8 cellular contexts compared by ENCODE assay signal in the genomic region with DNA sequence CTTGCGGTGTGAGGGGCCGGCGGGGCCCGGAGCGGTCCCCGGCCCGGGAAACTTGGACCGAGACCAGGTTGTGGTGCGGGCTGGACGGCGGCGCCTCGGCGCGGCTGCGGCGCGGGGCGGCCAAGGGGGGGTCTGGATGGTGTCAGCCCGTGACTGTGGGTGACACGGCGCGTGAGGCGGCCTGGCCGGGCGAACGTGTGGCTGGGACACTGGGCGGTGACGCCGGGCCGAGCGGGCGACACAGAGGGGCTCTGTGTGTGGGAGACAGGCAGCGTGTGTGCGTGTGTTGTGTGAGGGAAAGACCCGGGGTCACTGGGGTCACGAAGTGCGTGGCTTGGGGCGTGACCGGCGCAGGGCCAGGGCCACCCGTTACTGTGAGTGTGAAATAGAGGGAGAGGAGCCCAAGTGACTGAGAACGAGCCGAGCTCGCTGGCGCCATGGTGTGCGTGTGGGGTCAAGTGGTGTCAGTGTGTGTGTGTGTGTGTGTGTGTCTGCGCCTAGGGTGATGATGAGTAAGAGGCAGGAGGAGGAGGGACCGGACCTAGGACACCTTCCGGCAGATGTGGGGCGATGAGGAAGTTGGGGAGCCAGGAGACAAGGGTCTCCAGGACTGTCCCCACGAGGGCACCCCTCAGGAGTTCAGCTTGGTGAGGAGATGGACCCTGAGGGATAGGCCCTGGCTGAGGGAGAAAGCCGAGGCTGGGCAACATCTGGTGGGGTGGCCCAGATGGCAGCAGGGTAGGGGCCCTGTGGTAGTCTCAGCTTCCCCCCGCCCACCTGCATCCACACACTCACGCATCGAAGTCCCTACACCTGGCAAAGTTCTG. TPM values are rescaled to one million over a fixed set of nuclear protein-coding genes. Genes with fewer than 3 reads are reported as not detected.
A peak's percentile ranks its signal among the peaks of the same experiment; 100 is the strongest.
DNase-seq lines count a peak whose midpoint lies in the region; ATAC-seq, FAIRE-seq and TF ChIP-seq lines count a peak whose summit lies in the region.

No MANE protein-coding gene starts in this region.

- H3K9me3 ChIP-seq in MM.1S (replicated peaks; ENCODE audit: insufficient read depth, low read length) (no peaks in the 10 kb centered on the region), WERI-Rb-1 (ENCODE audit: severe bottlenecking) (no peaks in the 10 kb centered on the region), mammary epithelial cell (replicated peaks; ENCODE audit: insufficient read depth, low read length) (no peaks in the 10 kb centered on the region), kidney (ENCODE audit: control insufficient read depth in 1 of 2, low read length in 2 of 2) (no peaks in the 10 kb centered on the region)

- H3K9ac ChIP-seq in MM.1S (ENCODE audit: low read length) (peak overlapping the region; percentile 98), mammary epithelial cell (ENCODE audit: insufficient read depth, low read length) (peak overlapping the region; percentile 93), kidney (ENCODE audit: low read length in 2 of 2) (peak overlapping the region; percentile 55 to 63)

- peak; percentile 17 for ATAC-seq in GM21723 (IDR thresholded peaks at IDR 0.05; ENCODE audit: unreplicated experiment)

- intact Hi-C loops in mammary epithelial cell (cut with micrococcal nuclease), result loop anchor here (1.0 kb wide), 2 partner anchors 26 to 284 kb away; no protein-coding TSS in a partner anchor
- intact Hi-C loops in kidney (cut with DNase I), result no loop called here

- DNase-seq in DMS53 treated with DMSO at 0.1 percent for 48 hours (lab: John Stamatoyannopoulos, UW; ENCODE audit: unreplicated experiment) (peak; percentile 67), MM.1S (peak; percentile 67), WERI-Rb-1 (peak; percentile 44), mammary epithelial cell (peak; percentile 81), kidney (peak; percentile 88), OCI-M2 (lab: John Stamatoyannopoulos, UW; ENCODE audit: unreplicated experiment) (no peak)
- DNase-seq in stimulated activated CD4-positive, alpha-beta T cell treated with anti-CD3 and anti-CD28 coated beads, Interleukin-15, amount 100 ng/mL, for 24 hours, result peak; percentile 75

- peaks cover 6% of the 10 kb centered on the region; the same call in 1 of the 2 replicates for H4K20me1 ChIP-seq in MM.1S (ENCODE audit: insufficient read depth, low read length)
- H4K20me1 ChIP-seq in mammary epithelial cell (ENCODE audit: insufficient read depth, low read length), result no peaks in the 10 kb centered on the region

- no TSS peak for BruUV-seq in mammary epithelial cell (replicated peaks; lab: Mats Ljungman, UMichigan)

- peaks cover 9% of the 10 kb centered on the region; the same call in 1 of the 2 replicates for H3F3A ChIP-seq in MM.1S (ENCODE audit: insufficient read depth, low read length)

- no peaks in the 10 kb centered on the region for H3K9me2 ChIP-seq in MM.1S (replicated peaks; ENCODE audit: insufficient read depth, low read length)

- TF ChIP-seq CTCF in MM.1S (IDR thresholded peaks at IDR 0.05; ENCODE audit: low read length), result no peak
- no peak for TF ChIP-seq CTCF in WERI-Rb-1 (IDR thresholded peaks at IDR 0.05; ENCODE audit: low read depth, low read length)
- TF ChIP-seq CTCF in mammary epithelial cell (conservative IDR thresholded peaks at IDR 0.05 in 1 of 2, IDR thresholded peaks at IDR 0.05 in 1 of 2; ENCODE audit: extremely low read depth in 1 of 2, insufficient read depth in 1 of 2, low read depth in 1 of 2, low read length in 2 of 2), result no peak
- TF ChIP-seq CTCF in kidney (IDR thresholded peaks at IDR 0.05; ENCODE audit: borderline replicate concordance, extremely low read depth, insufficient read depth), result no peak

- no peak for FAIRE-seq in kidney (lab: Jason Lieb, UNC)

- CTCF ChIA-PET in mammary epithelial cell (lab: Charles Lee; ENCODE audit: low non-redundant PET), result no interaction called here

- H3K36me3 ChIP-seq in MM.1S (replicated peaks; ENCODE audit: insufficient read depth, low read length), result no peaks in the 10 kb centered on the region
- H3K36me3 ChIP-seq in WERI-Rb-1, result peaks cover 17% of the 10 kb centered on the region
- H3K36me3 ChIP-seq in mammary epithelial cell (ENCODE audit: insufficient read depth, low read length), result no peaks in the 10 kb centered on the region
- H3K36me3 ChIP-seq in kidney (ENCODE audit: control insufficient read depth in 1 of 2, insufficient read depth in 2 of 2, low read length in 2 of 2), result no peaks in the 10 kb centered on the region

- dilution Hi-C loops in mammary epithelial cell (cut with HindIII; ENCODE audit: low sequenced_read_pairs), result no loop called here

- H3K4me2 ChIP-seq in MM.1S (ENCODE audit: low read depth, low read length) (peak overlapping the region; percentile 88), mammary epithelial cell (ENCODE audit: insufficient read depth, low read depth, low read length) (peak overlapping the region; percentile 89)

- 3% methylated on average over 18 of the region's 56 CpGs for WGBS in mammary epithelial cell (ENCODE audit: low coverage, missing lambda C conversion rate)

- H3K27me3 ChIP-seq in MM.1S (replicated peaks; ENCODE audit: insufficient read depth, low read length), result no peaks in the 10 kb centered on the region
- no peaks in the 10 kb centered on the region for H3K27me3 ChIP-seq in WERI-Rb-1 (ENCODE audit: insufficient read depth, low read depth, severe bottlenecking)
- no peaks in the 10 kb centered on the region for H3K27me3 ChIP-seq in mammary epithelial cell (ENCODE audit: insufficient read depth, low read length)

- H3K4me1 ChIP-seq in MM.1S (ENCODE audit: low read length) (peaks cover 39% of the 10 kb centered on the region), mammary epithelial cell (ENCODE audit: insufficient read depth, low read length) (peaks cover 8% of the 10 kb centered on the region), kidney (ENCODE audit: control insufficient read depth in 1 of 2, insufficient read depth in 1 of 2, low read depth in 1 of 2, low read length in 2 of 2) (peaks cover 0 to 10% of the 10 kb centered on the region in 2 donors)

- H3K4me3 ChIP-seq in MM.1S (ENCODE audit: low read length) (peak overlapping the region; percentile 92), WERI-Rb-1 (ENCODE audit: low read depth, low read length) (peak overlapping the region; percentile 76), mammary epithelial cell (replicated peaks in 1 of 3; ENCODE audit: insufficient read depth in 1 of 3, low read depth in 2 of 3, low read length in 3 of 3) (peak overlapping the region; percentile 57 to 99 (median 86)), kidney (ENCODE audit: low read length in 2 of 2) (peak overlapping the region; percentile 59 to 65)

- peak overlapping the region; percentile 28; the same call in 1 of the 2 replicates for H2AFZ ChIP-seq in MM.1S (ENCODE audit: low read length)
- peak overlapping the region; percentile 68 for H2AFZ ChIP-seq in mammary epithelial cell (ENCODE audit: low read depth, low read length)

- H3K79me2 ChIP-seq in MM.1S (ENCODE audit: low read length) (peaks cover 56% of the 10 kb centered on the region), mammary epithelial cell (ENCODE audit: insufficient read depth, low read length) (peaks cover 57% of the 10 kb centered on the region)

- H3K27ac ChIP-seq in MM.1S (ENCODE audit: low read length), result peak overlapping the region; percentile 69; the same call in 1 of the 2 replicates
- peak overlapping the region; percentile 89 for H3K27ac ChIP-seq in WERI-Rb-1
- H3K27ac ChIP-seq in mammary epithelial cell (ENCODE audit: insufficient read depth, low read depth, low read length), result peak overlapping the region; percentile 75
- H3K27ac ChIP-seq in kidney (ENCODE audit: low read depth in 2 of 2, low read length in 2 of 2), result peak overlapping the region; percentile 71 to 78

- in situ Hi-C loops in mammary epithelial cell (cut with MboI; ENCODE audit: low sequenced_read_pairs in 2 of 2), result no loop called here

RNA-seq across cellular contexts. Expression of a gene that starts 0.8 kb away (rescaled TPM):
- total RNA-seq in mammary epithelial cell (10 to 100 TPM in 1 of 2 donors, 1 to 10 TPM in 1; 4.5 to 10.2 TPM), kidney (8.7 TPM)
- polyA plus RNA-seq in mammary epithelial cell (5.1 TPM), kidney (ENCODE audit: insufficient read depth, low read depth, low replicate concordance) (1.0 TPM)
- polyA minus RNA-seq in mammary epithelial cell, result 8.6 TPM
